ENCODE assay signal across 8 cellular contexts in genomic region chr3:172138792-172139507, GRCh38.
DNase-seq lines count a peak whose midpoint lies in the region; ATAC-seq and TF ChIP-seq lines count a peak whose summit lies in the region.

No MANE protein-coding gene starts in this region.

- H3K36me3 ChIP-seq in CD4-positive, CD25-positive, alpha-beta regulatory T cell (ENCODE audit: control insufficient read depth, insufficient read depth, low read length) = no peaks in the 10 kb centered on the region
- 0 out of 2 replicates have a peak, but pooled peaks cover 3% of the 10 kb centered on the region for H3K36me3 ChIP-seq in HUES6 (ENCODE audit: control insufficient read depth, insufficient read depth, low read length)
- H3K36me3 ChIP-seq in heart right ventricle = peaks cover 0 to 15% (median 0%) of the 10 kb centered on the region in 9 donors
- H3K36me3 ChIP-seq in sigmoid colon = no peaks in the 10 kb centered on the region

- H3K27ac ChIP-seq in CD4-positive, CD25-positive, alpha-beta regulatory T cell (ENCODE audit: insufficient read depth, low read length, poor library complexity, severe bottlenecking) = no peak overlapping the region
- H3K27ac ChIP-seq in HUES6 (ENCODE audit: low read depth, low read length) (peak overlapping the region; percentile 84), heart right ventricle (peak overlapping the region in 8 of 10 donors; percentile 45 to 88 (median 75)), sigmoid colon (peak overlapping the region; percentile 42 to 76 (median 66))

- TF ChIP-seq POLR2A in sigmoid colon (IDR thresholded peaks at IDR 0.05) = no peak

- ATAC-seq in CD4-positive, CD25-positive, alpha-beta regulatory T cell (ENCODE audit: low read depth in 2 of 2) = peak; percentile 34 to 38
- peak; percentile 43 for ATAC-seq in GM19395 (IDR thresholded peaks at IDR 0.05; ENCODE audit: unreplicated experiment)
- peak; percentile 72 to 73 for ATAC-seq in activated T-cell treated with anti-CD3 and anti-CD28 coated beads, Interleukin-2, amount 50 U/mL, for 72 hours (replicated peaks in 1 of 2)
- ATAC-seq in heart right ventricle = peak; percentile 36 to 67 (median 56)

- DNase-seq in CD4-positive, CD25-positive, alpha-beta regulatory T cell = peak in 1 of 3 donors; percentile 57
- DNase-seq in activated T-cell treated with anti-CD3 and anti-CD28 coated beads, Interleukin-2, amount 50 U/mL, for 72 hours = peak; percentile 24 to 40
- DNase-seq in heart right ventricle (peak in 1 of 2 donors; percentile 68), sigmoid colon (peak; percentile 79), NCI-H1092 (lab: John Stamatoyannopoulos, UW) (no peak)
- no peak for DNase-seq in effector CD4-positive, alpha-beta T cell

- TF ChIP-seq CTCF in heart right ventricle (IDR thresholded peaks at IDR 0.05) (no peak), sigmoid colon (IDR thresholded peaks at IDR 0.05) (no peak)

- H3K36me3 Mint-ChIP-seq in CD4-positive, CD25-positive, alpha-beta regulatory T cell = peaks cover 16% of the 10 kb centered on the region
- H3K36me3 Mint-ChIP-seq in activated T-cell treated with anti-CD3 and anti-CD28 coated beads, Interleukin-2, amount 50 U/mL, for 72 hours (ENCODE audit: insufficient read depth in 2 of 2) = no peaks in the 10 kb centered on the region

- H3K4me1 Mint-ChIP-seq in CD4-positive, CD25-positive, alpha-beta regulatory T cell = peaks cover 28 to 82% (median 65%) of the 10 kb centered on the region in 4 donors
- H3K4me1 Mint-ChIP-seq in activated T-cell treated with anti-CD3 and anti-CD28 coated beads, Interleukin-2, amount 50 U/mL, for 72 hours (ENCODE audit: low read depth) = peaks cover 49% of the 10 kb centered on the region

- H3K9me3 ChIP-seq in CD4-positive, CD25-positive, alpha-beta regulatory T cell (ENCODE audit: control insufficient read depth in 2 of 2, low read length in 2 of 2) = no peaks in the 10 kb centered on the region
- H3K9me3 ChIP-seq in HUES6 (ENCODE audit: control insufficient read depth, insufficient read depth, low read depth, low read length) (no peaks in the 10 kb centered on the region), heart right ventricle (peaks cover 0 to 6% (median 0%) of the 10 kb centered on the region in 11 donors), sigmoid colon (no peaks in the 10 kb centered on the region)

- peak overlapping the region; percentile 68 for H3K9ac ChIP-seq in HUES6 (ENCODE audit: low read length)

- intact Hi-C loops in heart right ventricle (cut with DNase I) = loop anchor here in 2 of 10 donors (5.0 to 10.0 kb wide), 2 partner anchors 63 to 94 kb away; no protein-coding TSS in a partner anchor
- intact Hi-C loops in sigmoid colon (cut with DNase I) = no loop called here

- H3K4me3 Mint-ChIP-seq in CD4-positive, CD25-positive, alpha-beta regulatory T cell = peak overlapping the region in 3 of 4 donors; percentile 25 to 42 (median 40)
- peak overlapping the region; percentile 50 to 79 for H3K4me3 Mint-ChIP-seq in activated T-cell treated with anti-CD3 and anti-CD28 coated beads, Interleukin-2, amount 50 U/mL, for 72 hours

- H3K27ac Mint-ChIP-seq in CD4-positive, CD25-positive, alpha-beta regulatory T cell = peak overlapping the region in 1 of 3 donors; percentile 29
- peak overlapping the region; percentile 98 for H3K27ac Mint-ChIP-seq in activated T-cell treated with anti-CD3 and anti-CD28 coated beads, Interleukin-2, amount 50 U/mL, for 72 hours

- no peak for TF ChIP-seq EP300 in sigmoid colon (IDR thresholded peaks at IDR 0.05)

- no peaks in the 10 kb centered on the region for H3K27me3 ChIP-seq in CD4-positive, CD25-positive, alpha-beta regulatory T cell (ENCODE audit: control insufficient read depth, insufficient read depth, low read length)
- H3K27me3 ChIP-seq in HUES6 (ENCODE audit: control insufficient read depth, insufficient read depth, low read length) (no peaks in the 10 kb centered on the region), heart right ventricle (no peaks in the 10 kb centered on the region), sigmoid colon (no peaks in the 10 kb centered on the region)

- H3K9me3 Mint-ChIP-seq in CD4-positive, CD25-positive, alpha-beta regulatory T cell = no peaks in the 10 kb centered on the region
- H3K9me3 Mint-ChIP-seq in activated T-cell treated with anti-CD3 and anti-CD28 coated beads, Interleukin-2, amount 50 U/mL, for 72 hours = no peaks in the 10 kb centered on the region

- H3K4me3 ChIP-seq in CD4-positive, CD25-positive, alpha-beta regulatory T cell (ENCODE audit: low read depth, low read length) = peak overlapping the region; percentile 45
- H3K4me3 ChIP-seq in HUES6 (ENCODE audit: low read depth, low read length) = peak overlapping the region; percentile 24
- no peak overlapping the region for H3K4me3 ChIP-seq in heart right ventricle
- no peak overlapping the region for H3K4me3 ChIP-seq in sigmoid colon

- peaks cover 38% of the 10 kb centered on the region for H3K4me1 ChIP-seq in CD4-positive, CD25-positive, alpha-beta regulatory T cell (ENCODE audit: control insufficient read depth, insufficient read depth, low read length, poor library complexity, severe bottlenecking)
- H3K4me1 ChIP-seq in HUES6 (ENCODE audit: control insufficient read depth, insufficient read depth, low read length) (peaks cover 81% of the 10 kb centered on the region), heart right ventricle (peaks cover 38 to 100% (median 81%) of the 10 kb centered on the region in 9 donors), sigmoid colon (peaks cover 0 to 89% (median 76%) of the 10 kb centered on the region in 4 donors)

- H3K27me3 Mint-ChIP-seq in CD4-positive, CD25-positive, alpha-beta regulatory T cell = no peaks in the 10 kb centered on the region
- no peaks in the 10 kb centered on the region for H3K27me3 Mint-ChIP-seq in activated T-cell treated with anti-CD3 and anti-CD28 coated beads, Interleukin-2, amount 50 U/mL, for 72 hours (ENCODE audit: low read depth)

- WGBS in heart right ventricle, 2 donors = 63 to 66% methylated on average over 6 of the region's 6 CpGs
- WGBS in sigmoid colon, 2 donors = 62 to 63% methylated on average over 6 of the region's 6 CpGs

Comparison
In these comparisons a context has a peak if more than half of its experiments do, and no peak if none do; other contexts are left out.
1. DNase-seq: peak in activated T-cell treated with anti-CD3 and anti-CD28 coated beads, Interleukin-2, amount 50 U/mL, for 72 hours (2 of 2) and sigmoid colon (single experiment); none in NCI-H1092 (single experiment) and effector CD4-positive, alpha-beta T cell (single experiment).
2. H3K4me3 ChIP-seq: peak in CD4-positive, CD25-positive, alpha-beta regulatory T cell (single experiment) and HUES6 (single experiment); none in heart right ventricle (0 of 10) and sigmoid colon (0 of 4).
3. Peak in every context shown above with its lines, with median percentiles within 50 percentile points of each other: ATAC-seq.